ENCODE assay signal across 17 cellular contexts in the genomic region with DNA sequence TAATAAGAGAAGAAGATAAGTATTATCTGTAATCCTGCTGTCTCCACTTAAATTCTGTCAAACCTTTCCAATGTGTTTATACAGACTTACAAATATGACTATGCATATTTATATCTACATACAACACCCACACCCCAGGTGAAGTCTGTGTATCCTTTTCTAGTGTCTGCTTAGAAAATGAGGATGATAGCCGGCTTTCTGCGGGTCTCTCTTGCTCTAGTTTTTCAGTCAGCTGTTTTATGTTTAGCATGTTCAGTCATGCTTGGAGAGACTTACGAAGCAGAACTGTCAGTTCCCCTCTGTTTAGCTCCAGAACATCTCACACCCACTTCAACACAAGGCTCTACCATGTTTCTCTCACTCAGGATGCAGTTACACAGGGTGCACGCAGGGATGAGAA.
A peak's percentile ranks its signal among the peaks of the same experiment; 100 is the strongest.
DNase-seq lines count a peak whose midpoint lies in the region; ATAC-seq, FAIRE-seq and TF ChIP-seq lines count a peak whose summit lies in the region.
"Had no signal": no experiment of that assay in that cellular context is flagged by ENCODE, and none has a peak within 500 bp of the region (broad histone marks: within the 10 kb centered on the region; RNA-seq: fewer than 3 reads in every experiment).

No MANE protein-coding gene starts in this region.

- H3K27me3 ChIP-seq in right cardiac atrium (ENCODE audit: control insufficient read depth, insufficient read depth) (no peaks in the 10 kb centered on the region), upper lobe of right lung (no peaks in the 10 kb centered on the region)
- H3K27me3 ChIP-seq in CD8-positive, alpha-beta memory T cell (ENCODE audit: insufficient read depth, low read length, poor library complexity, severe bottlenecking), result no peaks in the 10 kb centered on the region
- H3K27me3 ChIP-seq: adrenal gland, colonic mucosa, upper lobe of left lung had no signal

- no peak overlapping the region for H3K4me3 Mint-ChIP-seq in CD8-positive, alpha-beta memory T cell

- FAIRE-seq in frontal cortex (lab: Jason Lieb, UNC), result no peak

- H3K27ac Mint-ChIP-seq in CD8-positive, alpha-beta memory T cell, result no peak overlapping the region

- WGBS in right cardiac atrium, result 65% methylated on average over 4 of the region's 4 CpGs

- intact Hi-C loops in right cardiac atrium (cut with DNase I), result no loop called here
- intact Hi-C loops in Right ventricle myocardium superior (cut with DNase I), result no loop called here
- intact Hi-C loops in upper lobe of right lung (cut with DNase I), result no loop called here

- H3K27me3 Mint-ChIP-seq in CD8-positive, alpha-beta memory T cell, result peaks cover 0 to 2% of the 10 kb centered on the region in 2 donors

- peak; percentile 83 to 90 for ATAC-seq in right cardiac atrium
- no peak for ATAC-seq in Right ventricle myocardium superior (ENCODE audit: poor library complexity)
- peak; percentile 66 for ATAC-seq in GM21786 (IDR thresholded peaks at IDR 0.05; ENCODE audit: unreplicated experiment)
- ATAC-seq in GM18502 (IDR thresholded peaks at IDR 0.05; ENCODE audit: poor library complexity, unreplicated experiment), result no peak
- ATAC-seq in upper lobe of right lung, result no peak

- TF ChIP-seq CTCF in upper lobe of right lung (IDR thresholded peaks at IDR 0.05), result no peak

- in situ Hi-C loops in KBM-7 (cut with MboI; ENCODE audit: low pct_unique_long_range_greater_than_20kb, low sequenced_read_pairs), result no loop called here

- H3K4me1 Mint-ChIP-seq in CD8-positive, alpha-beta memory T cell, result peaks cover 0 to 2% (median 0%) of the 10 kb centered on the region in 3 donors

- no peak overlapping the region for H3K4me3 ChIP-seq in right cardiac atrium (ENCODE audit: low read length)
- H3K4me3 ChIP-seq in CD8-positive, alpha-beta memory T cell (ENCODE audit: low read length), result no peak overlapping the region
- no peak overlapping the region for H3K4me3 ChIP-seq in upper lobe of right lung
- H3K4me3 ChIP-seq: adrenal gland, colonic mucosa, upper lobe of left lung had no signal

- POLR2A ChIA-PET in CD8-positive, alpha-beta memory T cell (lab: Charles Lee), result no interaction called here

- H3K27ac ChIP-seq in right cardiac atrium (ENCODE audit: low read length) (peak overlapping the region; percentile 42), upper lobe of right lung (no peak overlapping the region)
- no peak overlapping the region for H3K27ac ChIP-seq in CD8-positive, alpha-beta memory T cell (ENCODE audit: low read depth, low read length)
- H3K27ac ChIP-seq: adrenal gland, colonic mucosa, upper lobe of left lung, WERI-Rb-1 had no signal

- H3K4me1 ChIP-seq in right cardiac atrium (ENCODE audit: control insufficient read depth, insufficient read depth, low read length), result peaks cover 3% of the 10 kb centered on the region
- H3K4me1 ChIP-seq in CD8-positive, alpha-beta memory T cell (ENCODE audit: insufficient read depth, low read length), result no peaks in the 10 kb centered on the region
- no peaks in the 10 kb centered on the region for H3K4me1 ChIP-seq in upper lobe of right lung
- H3K4me1 ChIP-seq: colonic mucosa, upper lobe of left lung had no signal

- no peak for DNase-seq in right cardiac atrium
- DNase-seq in Right ventricle myocardium superior, result no peak
- DNase-seq in KBM-7, result peak; percentile 20
- DNase-seq in CD8-positive, alpha-beta memory T cell, result no peak
- no peak for DNase-seq in frontal cortex (ENCODE audit: low spot score in 2 of 2)
- DNase-seq in upper lobe of right lung, result no peak
- DNase-seq: ACHN, adrenal gland, colonic mucosa, DMS53, NCI-H1092 treated with DMSO at 0.1 percent for 48 hours, NCI-H748 treated with DMSO at 0.1 percent for 48 hours, SHP77 treated with DMSO at 0.1 percent for 48 hours, upper lobe of left lung, WERI-Rb-1 had no signal

- peaks cover 10 to 61% (median 28%) of the 10 kb centered on the region in 3 donors for H3K36me3 Mint-ChIP-seq in CD8-positive, alpha-beta memory T cell

- H3K9me3 ChIP-seq in right cardiac atrium (ENCODE audit: control insufficient read depth, low read length), result no peaks in the 10 kb centered on the region
- H3K9me3 ChIP-seq in CD8-positive, alpha-beta memory T cell (ENCODE audit: low read length), result no peaks in the 10 kb centered on the region
- H3K9me3 ChIP-seq in upper lobe of right lung, result no peaks in the 10 kb centered on the region
- H3K9me3 ChIP-seq: adrenal gland, colonic mucosa, upper lobe of left lung had no signal

- peaks cover 3% of the 10 kb centered on the region for H3K36me3 ChIP-seq in CD8-positive, alpha-beta memory T cell (ENCODE audit: insufficient read depth, low read length)
- peaks cover 24% of the 10 kb centered on the region for H3K36me3 ChIP-seq in upper lobe of right lung
- H3K36me3 ChIP-seq: adrenal gland, colonic mucosa, WERI-Rb-1 had no signal

- no peaks in the 10 kb centered on the region for H3K9me3 Mint-ChIP-seq in CD8-positive, alpha-beta memory T cell

- CTCF ChIA-PET in CD8-positive, alpha-beta memory T cell (lab: Charles Lee), result no interaction called here

Comparison
In these comparisons a context has a peak if more than half of its experiments do, and no peak if none do; other contexts are left out.
1. ATAC-seq: peak in right cardiac atrium (2 of 2) and GM21786 (single experiment); none in Right ventricle myocardium superior (single experiment), GM18502 (single experiment) and upper lobe of right lung (single experiment).